In genomic region chrX:103104370-103104769, GRCh38 we compare ENCODE assay signal across 12 cellular contexts. TPM values are rescaled to one million over a fixed set of nuclear protein-coding genes. Genes with fewer than 3 reads are reported as not detected.
"Had no signal": no experiment of that assay in that cellular context is flagged by ENCODE, and none has a peak within 500 bp of the region (broad histone marks: within the 10 kb centered on the region; RNA-seq: fewer than 3 reads in every experiment).

No MANE protein-coding gene starts in this region.

RNA-seq across cellular contexts. Expression of gene NXF3, which starts 11.4 kb away (rescaled TPM):
- total RNA-seq: activated naive CD4-positive, alpha-beta T cell treated with anti-CD3 and anti-CD28 coated beads for 36 hours; activated naive CD4-positive, alpha-beta T cell treated with anti-CD3 and anti-CD28 coated beads, Interleukin-2, amount 50 U/mL, for 72 hours; activated naive CD8-positive, alpha-beta T cell treated with anti-CD3 and anti-CD28 coated beads for 36 hours; activated naive CD8-positive, alpha-beta T cell treated with anti-CD3 and anti-CD28 coated beads, Interleukin-2, amount 10 ng/mL, durations not matched to agents 7 days and 5 days; activated T-cell treated with anti-CD3 and anti-CD28 coated beads, Interleukin-2, amount 50 U/mL, for 4 hours; activated T-helper 1 cell treated with anti-CD3 and anti-CD28 coated beads, Interleukin-12 subunit alpha, Interleukin-12 subunit beta, Interleukin-2, Interleukin-4 antibody, amounts not matched to agents 30 ng/mL and 10 ng/mL and 1 ng/mL, durations not matched to agents 14 hours and 24 hours and 36 hours; activated T-helper 17 cell treated with anti-CD3 and anti-CD28 coated beads, Interleukin-2, amount 50 U/mL, for 72 hours; activated T-helper 2 cell treated with anti-CD3 and anti-CD28 coated beads, Interferon-gamma antibody, Interleukin-2, Interleukin-4, amounts not matched to agents 10 μg/mL and 5 μg/mL and 100 μg/mL, durations not matched to agents 14 hours and 24 hours and 36 hours; ascending aorta; astrocyte; bronchial epithelial cell; cerebellum had no signal

RNA-seq across cellular contexts. Expression of gene BEX1, which starts 40.4 kb away (rescaled TPM):
- total RNA-seq: activated naive CD8-positive, alpha-beta T cell treated with anti-CD3 and anti-CD28 coated beads, Interleukin-2, amount 10 ng/mL, durations not matched to agents 7 days and 5 days; activated T-helper 1 cell treated with anti-CD3 and anti-CD28 coated beads, Interleukin-12 subunit alpha, Interleukin-12 subunit beta, Interleukin-2, Interleukin-4 antibody, amounts not matched to agents 30 ng/mL and 10 ng/mL and 1 ng/mL, durations not matched to agents 14 hours and 24 hours and 36 hours; activated T-helper 2 cell treated with anti-CD3 and anti-CD28 coated beads, Interferon-gamma antibody, Interleukin-2, Interleukin-4, amounts not matched to agents 10 μg/mL and 5 μg/mL and 100 μg/mL, durations not matched to agents 14 hours and 24 hours and 36 hours; ascending aorta; bronchial epithelial cell had no signal
